ENCODE assay signal across 19 cellular contexts in the genomic region with DNA sequence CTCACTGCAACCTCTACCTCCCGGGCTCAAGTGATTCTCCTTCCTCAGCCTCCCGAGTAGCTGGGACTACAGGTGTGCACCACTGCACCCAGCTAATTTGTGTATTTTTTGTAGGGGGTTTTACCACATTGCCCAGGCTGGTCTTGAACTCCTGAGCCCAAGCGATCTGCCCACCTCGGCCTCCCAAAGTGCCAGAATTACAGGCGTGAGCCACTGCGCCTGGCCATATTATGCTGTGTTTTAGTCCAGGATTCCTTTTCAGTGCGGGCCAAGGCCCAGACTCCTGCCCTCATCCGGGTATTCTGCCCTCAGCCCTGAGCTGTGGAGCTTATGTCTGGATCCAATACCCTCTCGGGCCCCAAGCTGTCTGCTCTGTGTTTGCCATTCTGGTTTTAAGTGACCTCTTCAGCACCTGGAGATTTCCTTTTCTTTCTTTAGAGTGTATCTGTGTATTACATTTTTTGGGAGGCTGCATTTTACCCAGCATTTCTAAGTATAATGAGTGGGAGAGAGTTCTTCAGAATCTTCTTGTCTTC.
"Had no signal": no experiment of that assay in that cellular context is flagged by ENCODE, and none has a peak within 500 bp of the region (broad histone marks: within the 10 kb centered on the region; RNA-seq: fewer than 3 reads in every experiment).

No MANE protein-coding gene starts in this region.

- H3K36me3 Mint-ChIP-seq: activated CD8-positive, alpha-beta memory T cell treated with anti-CD3 and anti-CD28 coated beads, Interleukin-2, amount 10 ng/mL, durations not matched to agents 7 days and 5 days; mesothelial cell of epicardium; naive thymus-derived CD8-positive, alpha-beta T cell; stimulated activated effector memory CD8-positive, alpha-beta T cell treated with anti-CD3 and anti-CD28 coated beads, Interleukin-12 subunit alpha, Interleukin-12 subunit beta, amount 100 ng/mL, for 72 hours had no signal

- ATAC-seq: activated CD8-positive, alpha-beta memory T cell treated with anti-CD3 and anti-CD28 coated beads, Interleukin-2, amount 10 ng/mL, durations not matched to agents 7 days and 5 days; activated CD8-positive, alpha-beta T cell treated with anti-CD3 and anti-CD28 coated beads for 36 hours; activated naive CD8-positive, alpha-beta T cell treated with anti-CD3 and anti-CD28 coated beads, Interleukin-2, amount 50 U/mL, for 24 hours; heart left ventricle; naive thymus-derived CD8-positive, alpha-beta T cell; sciatic nerve; stimulated activated effector memory CD8-positive, alpha-beta T cell treated with anti-CD3 and anti-CD28 coated beads, Interleukin-12 subunit alpha, Interleukin-12 subunit beta, amount 100 ng/mL, for 72 hours had no signal

- DNase-seq: activated CD4-positive, alpha-beta T cell treated with anti-CD3 and anti-CD28 coated beads, Interleukin-2, amount 10 ng/mL, durations not matched to agents 7 days and 5 days; activated CD4-positive, CD25-positive, alpha-beta regulatory T cell treated with anti-CD3 and anti-CD28 coated beads, Interleukin-2, amount 50 U/mL, for 72 hours; activated CD8-positive, alpha-beta memory T cell treated with anti-CD3 and anti-CD28 coated beads, Interleukin-2, amount 10 ng/mL, durations not matched to agents 7 days and 5 days; activated CD8-positive, alpha-beta T cell treated with anti-CD3 and anti-CD28 coated beads for 36 hours; activated gamma-delta T cell; activated naive CD4-positive, alpha-beta T cell treated with anti-CD3 and anti-CD28 coated beads, Interleukin-2, amount 50 U/mL, for 16 hours; activated naive CD8-positive, alpha-beta T cell treated with anti-CD3 and anti-CD28 coated beads, Interleukin-2, amount 50 U/mL, for 24 hours; activated T-cell treated with anti-CD3 and anti-CD28 coated beads for 4 hours; heart left ventricle; naive thymus-derived CD8-positive, alpha-beta T cell; stimulated activated CD4-positive, alpha-beta T cell treated with anti-CD3 and anti-CD28 coated beads, Interleukin-2, amount 100 ng/mL, for 24 hours; stomach; WERI-Rb-1 had no signal

- H3K4me1 Mint-ChIP-seq: activated CD4-positive, alpha-beta T cell treated with anti-CD3 and anti-CD28 coated beads, Interleukin-2, amount 10 ng/mL, durations not matched to agents 7 days and 5 days; activated CD8-positive, alpha-beta memory T cell treated with anti-CD3 and anti-CD28 coated beads, Interleukin-2, amount 10 ng/mL, durations not matched to agents 7 days and 5 days; mesothelial cell of epicardium; stimulated activated effector memory CD8-positive, alpha-beta T cell treated with anti-CD3 and anti-CD28 coated beads, Interleukin-12 subunit alpha, Interleukin-12 subunit beta, amount 100 ng/mL, for 72 hours had no signal

- H3K4me3 ChIP-seq: heart left ventricle, stomach, suprapubic skin, tibial nerve had no signal

- H3K9me3 ChIP-seq: stomach, suprapubic skin, tibial nerve had no signal

- H3K36me3 ChIP-seq: heart left ventricle, stomach, suprapubic skin, tibial nerve, WERI-Rb-1 had no signal

- H3K4me3 Mint-ChIP-seq: activated CD4-positive, alpha-beta T cell treated with anti-CD3 and anti-CD28 coated beads, Interleukin-2, amount 10 ng/mL, durations not matched to agents 7 days and 5 days; activated CD8-positive, alpha-beta memory T cell treated with anti-CD3 and anti-CD28 coated beads, Interleukin-2, amount 10 ng/mL, durations not matched to agents 7 days and 5 days; activated CD8-positive, alpha-beta T cell treated with anti-CD3 and anti-CD28 coated beads for 36 hours; activated naive CD8-positive, alpha-beta T cell treated with anti-CD3 and anti-CD28 coated beads, Interleukin-2, amount 50 U/mL, for 24 hours; activated T-helper 1 cell treated with anti-CD3 and anti-CD28 coated beads, Interleukin-12 subunit alpha, Interleukin-12 subunit beta, Interleukin-2, Interleukin-4 antibody, amounts not matched to agents 30 ng/mL and 10 ng/mL and 1 ng/mL, durations not matched to agents 14 hours and 24 hours and 36 hours; mesothelial cell of epicardium; naive thymus-derived CD8-positive, alpha-beta T cell; stimulated activated effector memory CD8-positive, alpha-beta T cell treated with anti-CD3 and anti-CD28 coated beads, Interleukin-12 subunit alpha, Interleukin-12 subunit beta, amount 100 ng/mL, for 72 hours had no signal

- H3K9me3 Mint-ChIP-seq: activated CD8-positive, alpha-beta T cell treated with anti-CD3 and anti-CD28 coated beads for 36 hours; activated naive CD8-positive, alpha-beta T cell treated with anti-CD3 and anti-CD28 coated beads, Interleukin-2, amount 50 U/mL, for 24 hours; activated T-helper 1 cell treated with anti-CD3 and anti-CD28 coated beads, Interleukin-12 subunit alpha, Interleukin-12 subunit beta, Interleukin-2, Interleukin-4 antibody, amounts not matched to agents 30 ng/mL and 10 ng/mL and 1 ng/mL, durations not matched to agents 14 hours and 24 hours and 36 hours; naive thymus-derived CD8-positive, alpha-beta T cell; stimulated activated effector memory CD8-positive, alpha-beta T cell treated with anti-CD3 and anti-CD28 coated beads, Interleukin-12 subunit alpha, Interleukin-12 subunit beta, amount 100 ng/mL, for 72 hours had no signal

- H3K4me1 ChIP-seq: heart left ventricle, suprapubic skin, tibial nerve had no signal

- H3K27ac ChIP-seq: heart left ventricle, stomach, suprapubic skin, tibial nerve, WERI-Rb-1 had no signal
